ENCODE assay signal across 1 cellular context in genomic region chr19:49863935-49864320, GRCh38.
TF ChIP-seq lines count a peak whose summit lies in the region.

No MANE protein-coding gene starts in this region.

TF ChIP-seq in GM12878, 131 proteins besides CTCF, POLR2A, EP300 and RAD21:
- TF ChIP-seq ESRRA (IDR thresholded peaks at IDR 0.05; ENCODE audit: low read length) (no peak), SUZ12 (IDR thresholded peaks at IDR 0.05; ENCODE audit: unreplicated experiment) (no peak), POLR2AphosphoS2 (IDR thresholded peaks at IDR 0.05; ENCODE audit: low read depth, low read length) (no peak), ZSCAN29 (IDR thresholded peaks at IDR 0.05) (no peak), NBN (IDR thresholded peaks at IDR 0.05) (no peak), ATF7 (IDR thresholded peaks at IDR 0.05; ENCODE audit: low read depth) (no peak), BRCA1 (IDR thresholded peaks at IDR 0.05; ENCODE audit: low read depth, low read length) (no peak), HDGF (IDR thresholded peaks at IDR 0.05) (no peak), STAT1 (conservative IDR thresholded peaks at IDR 0.05) (no peak), CHD4 (IDR thresholded peaks at IDR 0.05) (no peak)
- TF ChIP-seq, protein P1, sequence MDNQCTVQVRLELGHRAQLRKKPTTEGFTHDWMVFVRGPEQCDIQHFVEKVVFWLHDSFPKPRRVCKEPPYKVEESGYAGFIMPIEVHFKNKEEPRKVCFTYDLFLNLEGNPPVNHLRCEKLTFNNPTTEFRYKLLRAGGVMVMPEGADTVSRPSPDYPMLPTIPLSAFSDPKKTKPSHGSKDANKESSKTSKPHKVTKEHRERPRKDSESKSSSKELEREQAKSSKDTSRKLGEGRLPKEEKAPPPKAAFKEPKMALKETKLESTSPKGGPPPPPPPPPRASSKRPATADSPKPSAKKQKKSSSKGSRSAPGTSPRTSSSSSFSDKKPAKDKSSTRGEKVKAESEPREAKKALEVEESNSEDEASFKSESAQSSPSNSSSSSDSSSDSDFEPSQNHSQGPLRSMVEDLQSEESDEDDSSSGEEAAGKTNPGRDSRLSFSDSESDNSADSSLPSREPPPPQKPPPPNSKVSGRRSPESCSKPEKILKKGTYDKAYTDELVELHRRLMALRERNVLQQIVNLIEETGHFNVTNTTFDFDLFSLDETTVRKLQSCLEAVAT (IDR thresholded peaks at IDR 0.05), result no peak
- TF ChIP-seq, protein P2, sequence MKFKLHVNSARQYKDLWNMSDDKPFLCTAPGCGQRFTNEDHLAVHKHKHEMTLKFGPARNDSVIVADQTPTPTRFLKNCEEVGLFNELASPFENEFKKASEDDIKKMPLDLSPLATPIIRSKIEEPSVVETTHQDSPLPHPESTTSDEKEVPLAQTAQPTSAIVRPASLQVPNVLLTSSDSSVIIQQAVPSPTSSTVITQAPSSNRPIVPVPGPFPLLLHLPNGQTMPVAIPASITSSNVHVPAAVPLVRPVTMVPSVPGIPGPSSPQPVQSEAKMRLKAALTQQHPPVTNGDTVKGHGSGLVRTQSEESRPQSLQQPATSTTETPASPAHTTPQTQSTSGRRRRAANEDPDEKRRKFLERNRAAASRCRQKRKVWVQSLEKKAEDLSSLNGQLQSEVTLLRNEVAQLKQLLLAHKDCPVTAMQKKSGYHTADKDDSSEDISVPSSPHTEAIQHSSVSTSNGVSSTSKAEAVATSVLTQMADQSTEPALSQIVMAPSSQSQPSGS (IDR thresholded peaks at IDR 0.05; ENCODE audit: low read length), result no peak
